8 cellular contexts compared by ENCODE assay signal in genomic region chr2:85728883-85729824, GRCh38.
DNase-seq lines count a peak whose midpoint lies in the region; ATAC-seq lines count a peak whose summit lies in the region.

No MANE protein-coding gene starts in this region.

- peak overlapping the region; percentile 12 for H3K27ac ChIP-seq in caudate nucleus (ENCODE audit: low read depth, low read length)

- peak; percentile 92 for DNase-seq in GM03348 (ENCODE audit: low spot score)
- peak; percentile 89 for DNase-seq in NCI-H2227 (lab: John Stamatoyannopoulos, UW; ENCODE audit: unreplicated experiment)
- peak; percentile 33 for DNase-seq in activated CD4-positive, CD25-positive, alpha-beta regulatory T cell treated with anti-CD3 and anti-CD28 coated beads, Interleukin-2, amount 50 U/mL, for 16 hours (ENCODE audit: low read depth, low spot score)
- DNase-seq in caudate nucleus (lab: John Stamatoyannopoulos, UW), result peak in 58 of 61 donors; percentile 23 to 88 (median 72)
- peak; percentile 72 for DNase-seq in kidney tubule cell (ENCODE audit: low spot score)
- DNase-seq in stimulated activated CD4-positive, alpha-beta T cell treated with anti-CD3 and anti-CD28 coated beads, Interleukin-2, amount 100 ng/mL, for 24 hours, result peak; percentile 83 to 87

- ATAC-seq in HG02840 (IDR thresholded peaks at IDR 0.05; ENCODE audit: low FRiP score, unreplicated experiment) (peak; percentile 70), GM19455 (IDR thresholded peaks at IDR 0.05; ENCODE audit: unreplicated experiment) (no peak)

Comparison
In these comparisons a context has a peak if more than half of its experiments do, and no peak if none do; other contexts are left out.
1. DNase-seq: peak in every context shown above with its lines; median percentile 92 in GM03348; 89 in NCI-H2227; 85 in stimulated activated CD4-positive, alpha-beta T cell treated with anti-CD3 and anti-CD28 coated beads, Interleukin-2, amount 100 ng/mL, for 24 hours; 72 in caudate nucleus; 72 in kidney tubule cell; 33 in activated CD4-positive, CD25-positive, alpha-beta regulatory T cell treated with anti-CD3 and anti-CD28 coated beads, Interleukin-2, amount 50 U/mL, for 16 hours.